7 cellular contexts compared by ENCODE assay signal in genomic region chr14:37593496-37594237, GRCh38. TPM values are rescaled to one million over a fixed set of nuclear protein-coding genes. Genes with fewer than 3 reads are reported as not detected.
A peak's percentile ranks its signal among the peaks of the same experiment; 100 is the strongest.
DNase-seq lines count a peak whose midpoint lies in the region; TF ChIP-seq lines count a peak whose summit lies in the region.

No MANE protein-coding gene starts in this region.

- no peak for TF ChIP-seq CTCF in osteoblast (IDR thresholded peaks at IDR 0.05; ENCODE audit: extremely low read depth, low read depth, low read length)

- no peak overlapping the region for H3K27ac ChIP-seq in duodenal mucosa (ENCODE audit: low read depth, low read length)
- no peak overlapping the region for H3K27ac ChIP-seq in osteoblast (ENCODE audit: low read depth, low read length)

- peak overlapping the region; percentile 82 for H3K4me2 ChIP-seq in osteoblast (ENCODE audit: insufficient read depth, low read length)

- peaks cover 23 to 51% of the 10 kb centered on the region in 2 donors for H3K27me3 ChIP-seq in duodenal mucosa (ENCODE audit: control insufficient read depth in 1 of 2, insufficient read depth in 2 of 2, low read length in 2 of 2)
- H3K27me3 ChIP-seq in osteoblast (ENCODE audit: insufficient read depth, low read length), result peaks cover 89% of the 10 kb centered on the region

- no peak overlapping the region for H2AFZ ChIP-seq in osteoblast (ENCODE audit: low read length)

- H3K9me3 ChIP-seq in duodenal mucosa (ENCODE audit: control insufficient read depth in 1 of 2, low read length in 2 of 2) (no peaks in the 10 kb centered on the region), osteoblast (ENCODE audit: low read depth, low read length) (no peaks in the 10 kb centered on the region)

- DNase-seq in NCI-H345 (lab: John Stamatoyannopoulos, UW) (peak; percentile 29), osteoblast (ENCODE audit: insufficient read length, low spot score, missing footprints) (peak; percentile 74), A172 (ENCODE audit: low spot score) (no peak), SKM-1 (lab: John Stamatoyannopoulos, UW; ENCODE audit: unreplicated experiment) (no peak), HCEC 1CT (no peak)

- H3K4me3 ChIP-seq in GM08714 (ENCODE audit: low read length), result peak overlapping the region; percentile 48; the same call in 1 of the 2 replicates
- peak overlapping the region; percentile 76 to 84 for H3K4me3 ChIP-seq in duodenal mucosa (ENCODE audit: low read depth in 1 of 2, low read length in 2 of 2)
- H3K4me3 ChIP-seq in osteoblast (ENCODE audit: insufficient read depth, low read length), result peak overlapping the region; percentile 73

- peak overlapping the region; percentile 49 to 74 for H3K9ac ChIP-seq in duodenal mucosa (ENCODE audit: low read depth in 1 of 2, low read length in 2 of 2)

- H3K36me3 ChIP-seq in duodenal mucosa (ENCODE audit: control insufficient read depth in 1 of 2, insufficient read depth in 2 of 2, low read length in 2 of 2), result no peaks in the 10 kb centered on the region
- no peaks in the 10 kb centered on the region for H3K36me3 ChIP-seq in osteoblast (ENCODE audit: insufficient read depth, low read length)

- H3K79me2 ChIP-seq in osteoblast (ENCODE audit: insufficient read depth, low read length), result no peaks in the 10 kb centered on the region

- no peaks in the 10 kb centered on the region for H4K20me1 ChIP-seq in osteoblast (ENCODE audit: insufficient read depth, low read length)

- H3K4me1 ChIP-seq in duodenal mucosa (ENCODE audit: control insufficient read depth in 1 of 2, insufficient read depth in 2 of 2, low read length in 2 of 2), result peaks cover 0 to 7% of the 10 kb centered on the region in 2 donors
- H3K4me1 ChIP-seq in osteoblast (ENCODE audit: insufficient read depth, low read length), result no peaks in the 10 kb centered on the region

RNA-seq across cellular contexts. Expression of gene FOXA1, which starts 1.4 kb away (rescaled TPM):
- total RNA-seq in osteoblast, result 0.36 TPM in 1 of 2 replicates, not detected in the other
- total RNA-seq in A172 (2014; rRNA removed; shearing (Covaris generic)), result 1.4 and 1.7 TPM in 2 replicates

RNA-seq across cellular contexts. Expression of gene TTC6, which starts 1.8 kb away (rescaled TPM):
- total RNA-seq in osteoblast, result under 0.01 TPM in 2 replicates
- total RNA-seq in A172 (2014; rRNA removed; shearing (Covaris generic)), result 0.14 and 1.5 TPM in 2 replicates

Comparison
In these comparisons a context has a peak if more than half of its experiments do, and no peak if none do; other contexts are left out.
1. DNase-seq: peak in NCI-H345 (single experiment) and osteoblast (single experiment); none in A172 (single experiment), SKM-1 (single experiment) and HCEC 1CT (single experiment).
2. Peak in every context shown above with its lines, with median percentiles within 50 percentile points of each other: H3K4me3 ChIP-seq.